Comparison of ENCODE assay signal across 8 cellular contexts in genomic region chr1:147723691-147724323, GRCh38. TPM values are rescaled to one million over a fixed set of nuclear protein-coding genes. Genes with fewer than 3 reads are reported as not detected.
A peak's percentile ranks its signal among the peaks of the same experiment; 100 is the strongest.
DNase-seq lines count a peak whose midpoint lies in the region; ATAC-seq and TF ChIP-seq lines count a peak whose summit lies in the region.

No MANE protein-coding gene starts in this region.

- H3K4me3 ChIP-seq in fibroblast of pulmonary artery (replicated peaks; ENCODE audit: low read depth, low read length) (no peak overlapping the region), prostate gland (no peak overlapping the region)

- 50% methylated on average over 7 of the region's 7 CpGs for WGBS in prostate gland

- H3K36me3 ChIP-seq in prostate gland, result no peaks in the 10 kb centered on the region

- TF ChIP-seq CTCF in AG09319 (IDR thresholded peaks at IDR 0.05; ENCODE audit: low read depth, low read length) (peak; percentile 14), GM13977 (IDR thresholded peaks at IDR 0.05; ENCODE audit: extremely low read depth, insufficient read depth, missing control alignments) (peak; percentile 34), RWPE1 (conservative IDR thresholded peaks at IDR 0.05; ENCODE audit: low read depth) (no peak), fibroblast of pulmonary artery (IDR thresholded peaks at IDR 0.05; ENCODE audit: low read length, missing control alignments) (peak; percentile 87), prostate gland (IDR thresholded peaks at IDR 0.05) (peak in 3 of 4 experiments; percentile 11 to 55 (median 47))

- in situ Hi-C loops in GM13977 (cut with MboI; ENCODE audit: low pct_unique_long_range_greater_than_20kb, low sequenced_read_pairs, unreplicated experiment), result no loop called here

- no peak for TF ChIP-seq POLR2A in prostate gland (IDR thresholded peaks at IDR 0.05)

- no peak overlapping the region for H3K27ac ChIP-seq in RWPE1
- H3K27ac ChIP-seq in prostate gland, result no peak overlapping the region

- H3K27me3 ChIP-seq in prostate gland (replicated peaks; ENCODE audit: insufficient read depth), result no peaks in the 10 kb centered on the region

- CTCF ChIA-PET in RWPE1 (lab: Yijun Ruan, JAX), result interaction anchor here (1.2 to 3.0 kb wide), 2 partner anchors 166 to 169 kb away, joined by 4 to 19 read pairs; no protein-coding TSS in a partner anchor

- no peak for DNase-seq in AG09319 (ENCODE audit: extremely low read depth, low read depth)
- no peak for DNase-seq in GM13977 (ENCODE audit: low spot score)
- DNase-seq in RWPE1 (ENCODE audit: low spot score), result peak; percentile 42
- peak; percentile 81 for DNase-seq in fibroblast of pulmonary artery (ENCODE audit: low read depth)
- no peak for DNase-seq in prostate gland (ENCODE audit: low spot score)
- no peak for DNase-seq in GM19240 (ENCODE audit: insufficient read length, low spot score)
- DNase-seq in GOT3 (lab: John Stamatoyannopoulos, UW), result no peak

- POLR2A ChIA-PET in RWPE1 (lab: Yijun Ruan, JAX; ENCODE audit: low non-redundant PET), result no interaction called here

- intact Hi-C loops in prostate gland (cut with DNase I), result loop anchor here (1.0 kb wide), 1 partner anchor 168 kb away; no protein-coding TSS in a partner anchor

- ATAC-seq in GM21423 (IDR thresholded peaks at IDR 0.05; ENCODE audit: unreplicated experiment), result no peak

- H3K4me1 ChIP-seq in prostate gland (replicated peaks), result no peaks in the 10 kb centered on the region

- H3K9me3 ChIP-seq in prostate gland, result no peaks in the 10 kb centered on the region

RNA-seq across cellular contexts. Expression of gene GJA5, which starts 36.6 kb away (rescaled TPM):
- 1 to 10 TPM; 2.7 to 5.5 TPM for total RNA-seq in prostate gland

RNA-seq across cellular contexts. Expression of gene ACP6, which starts 53.5 kb away (rescaled TPM):
- total RNA-seq in prostate gland, result 10 to 100 TPM; 20.2 to 22.0 TPM

Comparison
In these comparisons a context has a peak if more than half of its experiments do, and no peak if none do; other contexts are left out.
1. DNase-seq: peak in RWPE1 (single experiment) and fibroblast of pulmonary artery (single experiment); none in AG09319 (single experiment), GM13977 (single experiment), prostate gland (single experiment), GM19240 (single experiment) and GOT3 (single experiment).